In the genomic region with DNA sequence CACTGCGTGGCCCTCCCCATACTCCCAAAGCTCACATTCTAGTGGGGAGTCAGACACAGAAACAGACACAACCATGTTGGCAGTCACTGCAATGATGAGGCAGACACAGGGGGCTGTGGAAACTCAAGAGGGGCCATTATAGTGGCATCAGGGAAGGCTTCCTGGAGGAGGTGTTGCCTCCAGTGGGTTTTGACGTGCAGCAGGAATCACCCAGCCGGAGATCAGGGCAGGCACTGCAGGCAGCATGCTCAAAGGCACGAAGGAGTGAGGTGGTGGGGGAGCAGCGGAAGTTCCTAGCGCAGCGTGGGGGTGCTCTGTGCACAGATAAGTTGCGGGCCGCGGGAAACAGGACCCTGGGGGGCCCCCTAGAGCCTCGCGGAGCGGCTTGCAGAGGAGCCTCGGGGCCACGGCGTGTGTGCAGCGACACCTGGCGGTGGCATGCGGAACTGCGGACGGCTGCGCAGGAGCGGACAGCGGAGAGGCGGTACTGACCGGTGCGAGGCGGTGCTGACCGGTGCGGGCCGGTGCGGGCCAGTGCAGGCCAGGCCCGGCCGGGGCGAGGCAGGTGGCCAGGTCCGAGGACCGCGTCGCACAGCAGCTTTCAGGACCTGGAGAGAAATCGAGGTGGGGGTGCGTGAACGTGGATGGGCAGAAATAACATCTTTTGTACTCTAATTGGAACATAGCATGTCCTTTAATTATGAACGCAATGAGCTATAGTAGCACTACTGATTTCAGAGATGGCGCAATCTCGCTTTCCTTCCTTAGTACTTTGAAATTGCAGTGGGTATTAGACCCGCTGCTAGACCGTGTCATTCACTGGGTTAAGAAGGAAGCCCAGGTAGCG, we compare ENCODE assay signal across 1 cellular context.
TF ChIP-seq lines count a peak whose summit lies in the region.

No MANE protein-coding gene starts in this region.

TF ChIP-seq in K562, 482 proteins besides CTCF, POLR2A, EP300 and RAD21 (continued from another document and continues in another):
- TF ChIP-seq, protein P1, sequence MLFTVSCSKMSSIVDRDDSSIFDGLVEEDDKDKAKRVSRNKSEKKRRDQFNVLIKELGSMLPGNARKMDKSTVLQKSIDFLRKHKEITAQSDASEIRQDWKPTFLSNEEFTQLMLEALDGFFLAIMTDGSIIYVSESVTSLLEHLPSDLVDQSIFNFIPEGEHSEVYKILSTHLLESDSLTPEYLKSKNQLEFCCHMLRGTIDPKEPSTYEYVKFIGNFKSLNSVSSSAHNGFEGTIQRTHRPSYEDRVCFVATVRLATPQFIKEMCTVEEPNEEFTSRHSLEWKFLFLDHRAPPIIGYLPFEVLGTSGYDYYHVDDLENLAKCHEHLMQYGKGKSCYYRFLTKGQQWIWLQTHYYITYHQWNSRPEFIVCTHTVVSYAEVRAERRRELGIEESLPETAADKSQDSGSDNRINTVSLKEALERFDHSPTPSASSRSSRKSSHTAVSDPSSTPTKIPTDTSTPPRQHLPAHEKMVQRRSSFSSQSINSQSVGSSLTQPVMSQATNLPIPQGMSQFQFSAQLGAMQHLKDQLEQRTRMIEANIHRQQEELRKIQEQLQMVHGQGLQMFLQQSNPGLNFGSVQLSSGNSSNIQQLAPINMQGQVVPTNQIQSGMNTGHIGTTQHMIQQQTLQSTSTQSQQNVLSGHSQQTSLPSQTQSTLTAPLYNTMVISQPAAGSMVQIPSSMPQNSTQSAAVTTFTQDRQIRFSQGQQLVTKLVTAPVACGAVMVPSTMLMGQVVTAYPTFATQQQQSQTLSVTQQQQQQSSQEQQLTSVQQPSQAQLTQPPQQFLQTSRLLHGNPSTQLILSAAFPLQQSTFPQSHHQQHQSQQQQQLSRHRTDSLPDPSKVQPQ (CRISPR knock-in tag; IDR thresholded peaks at IDR 0.05; ENCODE audit: borderline replicate concordance): no peak
- TF ChIP-seq FOXJ2 (tag; IDR thresholded peaks at IDR 0.05) (no peak), POLR2G (IDR thresholded peaks at IDR 0.05; ENCODE audit: low read depth, low read length) (peak; percentile 80), ERF (CRISPR knock-in tag; IDR thresholded peaks at IDR 0.05) (peak; percentile 99), SMAD1 (IDR thresholded peaks at IDR 0.05; ENCODE audit: low read depth, low read length, partially characterized antibody) (no peak), RFX1 (IDR thresholded peaks at IDR 0.05) (no peak), LCOR (CRISPR knock-in tag; IDR thresholded peaks at IDR 0.05) (peak; percentile 95), KLF13 (tag; IDR thresholded peaks at IDR 0.05; ENCODE audit: borderline replicate concordance, low read depth) (0 out of 2 replicates have a peak, but pooled peaks have one; percentile 41), GABPB1 (CRISPR knock-in tag; IDR thresholded peaks at IDR 0.05) (peak; percentile 93), U2AF2 (optimal IDR thresholded peaks at IDR 0.05; ENCODE audit: low read depth, low read length) (no peak), ZNF282 (CRISPR knock-in tag; IDR thresholded peaks at IDR 0.05) (no peak), MAFF (IDR thresholded peaks at IDR 0.05; ENCODE audit: low read length) (no peak), ETV6 (IDR thresholded peaks at IDR 0.05; ENCODE audit: borderline replicate concordance in 1 of 2, low read depth in 2 of 2, low read length in 1 of 2) (peak; percentile 16 to 72; a peak in 1 of 4 replicates), ETV6 (CRISPR knock-in tag; IDR thresholded peaks at IDR 0.05; ENCODE audit: borderline replicate concordance) (no peak; the same call in 1 of the 2 replicates), ZNF431 (CRISPR knock-in tag; IDR thresholded peaks at IDR 0.05) (peak; percentile 89), CBFB (CRISPR knock-in tag; IDR thresholded peaks at IDR 0.05) (peak; percentile 91), MCM7 (IDR thresholded peaks at IDR 0.05) (no peak), BRD4 (IDR thresholded peaks at IDR 0.05) (peak; percentile 80; the same call in 1 of the 2 replicates), DIDO1 (tag; IDR thresholded peaks at IDR 0.05; ENCODE audit: low read depth) (no peak), MXI1 (IDR thresholded peaks at IDR 0.05; ENCODE audit: low read depth, low read length) (no peak), SMARCC2 (IDR thresholded peaks at IDR 0.05; ENCODE audit: low read depth) (no peak), ZNF707 (CRISPR knock-in tag; conservative IDR thresholded peaks at IDR 0.05) (peak; percentile 56; the same call in 1 of the 2 replicates), SNIP1 (IDR thresholded peaks at IDR 0.05; ENCODE audit: low read depth) (no peak), SIN3A (IDR thresholded peaks at IDR 0.05; ENCODE audit: borderline replicate concordance in 2 of 2, control insufficient read depth in 1 of 2, low read depth in 2 of 2, low read length in 2 of 2) (no peak), DDX20 (tag; IDR thresholded peaks at IDR 0.05; ENCODE audit: low read depth) (no peak), ZNF79 (CRISPR knock-in tag; IDR thresholded peaks at IDR 0.05; ENCODE audit: low read depth) (no peak), GABPB2 (CRISPR knock-in tag; conservative IDR thresholded peaks at IDR 0.05) (no peak), YY1 (IDR thresholded peaks at IDR 0.05; ENCODE audit: borderline replicate concordance in 1 of 3, control insufficient read depth in 1 of 3, extremely low read depth in 1 of 3, insufficient read depth in 3 of 3, insufficient read length in 1 of 3, insufficient replicate concordance in 2 of 3, low read depth in 1 of 3, low read length in 2 of 3) (peak in 2 of 3 experiments; percentile 42 to 62), HCFC1 (IDR thresholded peaks at IDR 0.05; ENCODE audit: low read depth, low read length) (no peak; the same call in 1 of the 2 replicates), SMARCE1 (IDR thresholded peaks at IDR 0.05) (0 out of 2 replicates have a peak, but pooled peaks have one; percentile 36), ZNF699 (CRISPR knock-in tag; IDR thresholded peaks at IDR 0.05; ENCODE audit: insufficient replicate concordance) (no peak), NFRKB (IDR thresholded peaks at IDR 0.05; ENCODE audit: low read depth) (peak; percentile 73; the same call in 1 of the 2 replicates), MTF1 (CRISPR knock-in tag; IDR thresholded peaks at IDR 0.05; ENCODE audit: borderline replicate concordance) (no peak), DPF2 (IDR thresholded peaks at IDR 0.05) (peak; percentile 81), ZNF23 (CRISPR knock-in tag; IDR thresholded peaks at IDR 0.05) (no peak), RBM14 (IDR thresholded peaks at IDR 0.05; ENCODE audit: borderline replicate concordance, insufficient read depth, low read depth, low read length) (peak; percentile 94; the same call in 1 of the 2 replicates), ARID1B (IDR thresholded peaks at IDR 0.05) (peak; percentile 70), HDAC6 (IDR thresholded peaks at IDR 0.05; ENCODE audit: low read depth, low read length) (no peak), ZSCAN29 (IDR thresholded peaks at IDR 0.05) (peak; percentile 49; the same call in 1 of the 2 replicates), ZNF583 (CRISPR knock-in tag; IDR thresholded peaks at IDR 0.05) (peak; percentile 82; the same call in 1 of the 2 replicates), YBX1 (IDR thresholded peaks at IDR 0.05) (no peak), ZEB2 (IDR thresholded peaks at IDR 0.05) (peak; percentile 45; the same call in 1 of the 2 replicates), NCOR1 (IDR thresholded peaks at IDR 0.05) (no peak), SAFB (IDR thresholded peaks at IDR 0.05; ENCODE audit: borderline replicate concordance, low read depth, low read length) (peak; percentile 65; the same call in 1 of the 2 replicates)
- TF ChIP-seq, protein P2, sequence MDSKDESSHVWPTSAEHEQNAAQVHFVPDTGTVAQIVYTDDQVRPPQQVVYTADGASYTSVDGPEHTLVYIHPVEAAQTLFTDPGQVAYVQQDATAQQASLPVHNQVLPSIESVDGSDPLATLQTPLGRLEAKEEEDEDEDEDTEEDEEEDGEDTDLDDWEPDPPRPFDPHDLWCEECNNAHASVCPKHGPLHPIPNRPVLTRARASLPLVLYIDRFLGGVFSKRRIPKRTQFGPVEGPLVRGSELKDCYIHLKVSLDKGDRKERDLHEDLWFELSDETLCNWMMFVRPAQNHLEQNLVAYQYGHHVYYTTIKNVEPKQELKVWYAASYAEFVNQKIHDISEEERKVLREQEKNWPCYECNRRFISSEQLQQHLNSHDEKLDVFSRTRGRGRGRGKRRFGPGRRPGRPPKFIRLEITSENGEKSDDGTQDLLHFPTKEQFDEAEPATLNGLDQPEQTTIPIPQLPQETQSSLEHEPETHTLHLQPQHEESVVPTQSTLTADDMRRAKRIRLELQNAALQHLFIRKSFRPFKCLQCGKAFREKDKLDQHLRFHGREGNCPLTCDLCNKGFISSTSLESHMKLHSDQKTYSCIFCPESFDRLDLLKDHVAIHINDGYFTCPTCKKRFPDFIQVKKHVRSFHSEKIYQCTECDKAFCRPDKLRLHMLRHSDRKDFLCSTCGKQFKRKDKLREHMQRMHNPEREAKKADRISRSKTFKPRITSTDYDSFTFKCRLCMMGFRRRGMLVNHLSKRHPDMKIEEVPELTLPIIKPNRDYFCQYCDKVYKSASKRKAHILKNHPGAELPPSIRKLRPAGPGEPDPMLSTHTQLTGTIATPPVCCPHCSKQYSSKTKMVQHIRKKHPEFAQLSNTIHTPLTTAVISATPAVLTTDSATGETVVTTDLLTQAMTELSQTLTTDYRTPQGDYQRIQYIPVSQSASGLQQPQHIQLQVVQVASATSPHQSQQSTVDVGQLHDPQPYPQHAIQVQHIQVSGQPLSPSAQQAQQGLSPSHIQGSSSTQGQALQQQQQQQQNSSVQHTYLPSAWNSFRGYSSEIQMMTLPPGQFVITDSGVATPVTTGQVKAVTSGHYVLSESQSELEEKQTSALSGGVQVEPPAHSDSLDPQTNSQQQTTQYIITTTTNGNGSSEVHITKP (IDR thresholded peaks at IDR 0.05; ENCODE audit: partially characterized antibody): peak; percentile 70
- TF ChIP-seq, protein P3, sequence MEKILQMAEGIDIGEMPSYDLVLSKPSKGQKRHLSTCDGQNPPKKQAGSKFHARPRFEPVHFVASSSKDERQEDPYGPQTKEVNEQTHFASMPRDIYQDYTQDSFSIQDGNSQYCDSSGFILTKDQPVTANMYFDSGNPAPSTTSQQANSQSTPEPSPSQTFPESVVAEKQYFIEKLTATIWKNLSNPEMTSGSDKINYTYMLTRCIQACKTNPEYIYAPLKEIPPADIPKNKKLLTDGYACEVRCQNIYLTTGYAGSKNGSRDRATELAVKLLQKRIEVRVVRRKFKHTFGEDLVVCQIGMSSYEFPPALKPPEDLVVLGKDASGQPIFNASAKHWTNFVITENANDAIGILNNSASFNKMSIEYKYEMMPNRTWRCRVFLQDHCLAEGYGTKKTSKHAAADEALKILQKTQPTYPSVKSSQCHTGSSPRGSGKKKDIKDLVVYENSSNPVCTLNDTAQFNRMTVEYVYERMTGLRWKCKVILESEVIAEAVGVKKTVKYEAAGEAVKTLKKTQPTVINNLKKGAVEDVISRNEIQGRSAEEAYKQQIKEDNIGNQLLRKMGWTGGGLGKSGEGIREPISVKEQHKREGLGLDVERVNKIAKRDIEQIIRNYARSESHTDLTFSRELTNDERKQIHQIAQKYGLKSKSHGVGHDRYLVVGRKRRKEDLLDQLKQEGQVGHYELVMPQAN (IDR thresholded peaks at IDR 0.05; ENCODE audit: borderline replicate concordance): peak; percentile 51; the same call in 1 of the 2 replicates
- TF ChIP-seq, protein P4, sequence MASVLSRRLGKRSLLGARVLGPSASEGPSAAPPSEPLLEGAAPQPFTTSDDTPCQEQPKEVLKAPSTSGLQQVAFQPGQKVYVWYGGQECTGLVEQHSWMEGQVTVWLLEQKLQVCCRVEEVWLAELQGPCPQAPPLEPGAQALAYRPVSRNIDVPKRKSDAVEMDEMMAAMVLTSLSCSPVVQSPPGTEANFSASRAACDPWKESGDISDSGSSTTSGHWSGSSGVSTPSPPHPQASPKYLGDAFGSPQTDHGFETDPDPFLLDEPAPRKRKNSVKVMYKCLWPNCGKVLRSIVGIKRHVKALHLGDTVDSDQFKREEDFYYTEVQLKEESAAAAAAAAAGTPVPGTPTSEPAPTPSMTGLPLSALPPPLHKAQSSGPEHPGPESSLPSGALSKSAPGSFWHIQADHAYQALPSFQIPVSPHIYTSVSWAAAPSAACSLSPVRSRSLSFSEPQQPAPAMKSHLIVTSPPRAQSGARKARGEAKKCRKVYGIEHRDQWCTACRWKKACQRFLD (CRISPR knock-in tag; IDR thresholded peaks at IDR 0.05): peak; percentile 93; the same call in 1 of the 2 replicates
- TF ChIP-seq, protein P5, sequence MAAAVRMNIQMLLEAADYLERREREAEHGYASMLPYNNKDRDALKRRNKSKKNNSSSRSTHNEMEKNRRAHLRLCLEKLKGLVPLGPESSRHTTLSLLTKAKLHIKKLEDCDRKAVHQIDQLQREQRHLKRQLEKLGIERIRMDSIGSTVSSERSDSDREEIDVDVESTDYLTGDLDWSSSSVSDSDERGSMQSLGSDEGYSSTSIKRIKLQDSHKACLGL (CRISPR knock-in tag; IDR thresholded peaks at IDR 0.05; ENCODE audit: borderline replicate concordance, poor library complexity, severe bottlenecking): no peak
- TF ChIP-seq, protein P6, sequence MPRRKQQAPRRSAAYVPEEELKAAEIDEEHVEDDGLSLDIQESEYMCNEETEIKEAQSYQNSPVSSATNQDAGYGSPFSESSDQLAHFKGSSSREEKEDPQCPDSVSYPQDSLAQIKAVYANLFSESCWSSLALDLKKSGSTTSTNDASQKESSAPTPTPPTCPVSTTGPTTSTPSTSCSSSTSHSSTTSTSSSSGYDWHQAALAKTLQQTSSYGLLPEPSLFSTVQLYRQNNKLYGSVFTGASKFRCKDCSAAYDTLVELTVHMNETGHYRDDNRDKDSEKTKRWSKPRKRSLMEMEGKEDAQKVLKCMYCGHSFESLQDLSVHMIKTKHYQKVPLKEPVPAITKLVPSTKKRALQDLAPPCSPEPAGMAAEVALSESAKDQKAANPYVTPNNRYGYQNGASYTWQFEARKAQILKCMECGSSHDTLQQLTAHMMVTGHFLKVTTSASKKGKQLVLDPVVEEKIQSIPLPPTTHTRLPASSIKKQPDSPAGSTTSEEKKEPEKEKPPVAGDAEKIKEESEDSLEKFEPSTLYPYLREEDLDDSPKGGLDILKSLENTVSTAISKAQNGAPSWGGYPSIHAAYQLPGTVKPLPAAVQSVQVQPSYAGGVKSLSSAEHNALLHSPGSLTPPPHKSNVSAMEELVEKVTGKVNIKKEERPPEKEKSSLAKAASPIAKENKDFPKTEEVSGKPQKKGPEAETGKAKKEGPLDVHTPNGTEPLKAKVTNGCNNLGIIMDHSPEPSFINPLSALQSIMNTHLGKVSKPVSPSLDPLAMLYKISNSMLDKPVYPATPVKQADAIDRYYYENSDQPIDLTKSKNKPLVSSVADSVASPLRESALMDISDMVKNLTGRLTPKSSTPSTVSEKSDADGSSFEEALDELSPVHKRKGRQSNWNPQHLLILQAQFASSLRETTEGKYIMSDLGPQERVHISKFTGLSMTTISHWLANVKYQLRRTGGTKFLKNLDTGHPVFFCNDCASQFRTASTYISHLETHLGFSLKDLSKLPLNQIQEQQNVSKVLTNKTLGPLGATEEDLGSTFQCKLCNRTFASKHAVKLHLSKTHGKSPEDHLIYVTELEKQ (CRISPR knock-in tag; IDR thresholded peaks at IDR 0.05): peak; percentile 25
- TF ChIP-seq, protein P7, sequence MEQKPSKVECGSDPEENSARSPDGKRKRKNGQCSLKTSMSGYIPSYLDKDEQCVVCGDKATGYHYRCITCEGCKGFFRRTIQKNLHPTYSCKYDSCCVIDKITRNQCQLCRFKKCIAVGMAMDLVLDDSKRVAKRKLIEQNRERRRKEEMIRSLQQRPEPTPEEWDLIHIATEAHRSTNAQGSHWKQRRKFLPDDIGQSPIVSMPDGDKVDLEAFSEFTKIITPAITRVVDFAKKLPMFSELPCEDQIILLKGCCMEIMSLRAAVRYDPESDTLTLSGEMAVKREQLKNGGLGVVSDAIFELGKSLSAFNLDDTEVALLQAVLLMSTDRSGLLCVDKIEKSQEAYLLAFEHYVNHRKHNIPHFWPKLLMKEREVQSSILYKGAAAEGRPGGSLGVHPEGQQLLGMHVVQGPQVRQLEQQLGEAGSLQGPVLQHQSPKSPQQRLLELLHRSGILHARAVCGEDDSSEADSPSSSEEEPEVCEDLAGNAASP (IDR thresholded peaks at IDR 0.05): no peak
